ENCODE assay signal across 22 cellular contexts in the genomic region with DNA sequence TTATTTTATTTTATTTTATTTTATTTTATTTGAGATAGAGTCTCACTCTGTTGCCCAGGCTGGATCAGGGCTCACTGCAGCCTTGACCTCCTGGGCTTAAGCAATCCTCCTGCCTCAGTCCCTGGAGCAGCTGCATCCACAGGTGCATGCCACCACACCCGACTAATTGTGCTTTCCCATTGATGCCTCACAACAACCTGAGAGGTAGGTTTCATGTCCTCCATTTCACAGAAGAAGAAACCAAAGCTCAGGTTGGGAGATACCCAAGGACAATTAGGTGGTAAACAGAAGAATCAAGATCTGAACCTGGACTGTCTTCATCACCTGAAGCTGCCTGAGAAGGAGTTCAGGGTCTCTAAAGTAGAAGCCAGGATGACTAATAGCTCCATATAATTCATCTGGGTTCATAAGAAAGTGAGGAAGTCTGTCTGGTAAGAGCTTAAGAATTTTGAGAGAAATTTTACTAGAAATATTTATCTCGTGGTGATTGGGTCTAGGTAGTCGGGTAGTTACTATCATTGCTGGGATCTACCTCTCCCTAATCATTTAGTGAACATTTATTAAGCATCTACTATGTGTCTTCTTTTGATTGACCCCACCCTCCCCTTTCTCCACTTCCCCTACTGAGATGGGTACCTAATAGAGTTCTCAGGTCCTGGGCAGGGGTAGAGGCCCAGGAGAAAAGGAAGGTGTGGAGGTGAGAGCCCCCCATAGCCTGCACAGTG. TPM values are rescaled to one million over a fixed set of nuclear protein-coding genes. Genes with fewer than 3 reads are reported as not detected.
DNase-seq lines count a peak whose midpoint lies in the region; ATAC-seq, FAIRE-seq and TF ChIP-seq lines count a peak whose summit lies in the region.
"Had no signal": no experiment of that assay in that cellular context is flagged by ENCODE, and none has a peak within 500 bp of the region (broad histone marks: within the 10 kb centered on the region; RNA-seq: fewer than 3 reads in every experiment).

No MANE protein-coding gene starts in this region.

- H3K4me1 ChIP-seq in GM12878 (ENCODE audit: control insufficient read depth, insufficient read depth, low read length), result peaks cover 5% of the 10 kb centered on the region; the same call in 1 of the 2 replicates
- peaks cover 22% of the 10 kb centered on the region for H3K4me1 ChIP-seq in left ventricle myocardium inferior

- CTCF ChIA-PET in GM12878 (lab: Yijun Ruan, JAX), result interaction anchor here (1.0 to 7.9 kb wide), 9 partner anchors 9 to 167 kb away, joined by 3 to 459 read pairs (median 5); a partner anchor contains a TSS

- peaks cover 23 to 28% (median 24%) of the 10 kb centered on the region in 3 donors for H3K4me1 Mint-ChIP-seq in IgD-negative memory B cell

- SMC1A ChIA-PET in GM12878 (lab: Charles Lee; ENCODE audit: uncharacterized antibody, unreplicated experiment), result interaction anchor here (0.7 to 5.9 kb wide), 8 partner anchors 11 to 293 kb away, joined by 3 to 96 read pairs (median 5); no protein-coding TSS in a partner anchor

- H4K20me1 ChIP-seq in GM12878 (ENCODE audit: control insufficient read depth, insufficient read depth) (no peaks in the 10 kb centered on the region), neural cell (ENCODE audit: insufficient read depth) (no peaks in the 10 kb centered on the region)

- H3K27ac Mint-ChIP-seq in IgD-negative memory B cell, result peak overlapping the region in 2 of 3 donors; percentile 1 to 25
- H3K27ac Mint-ChIP-seq: CD4-positive, alpha-beta memory T cell had no signal

- in situ Hi-C loops in GM12878 (cut with MboI), result no loop called here

- RAD21 ChIA-PET in GM12878 (lab: Charles Lee; ENCODE audit: unreplicated experiment), result interaction anchor here (0.6 to 2.7 kb wide), 5 partner anchors 27 to 156 kb away, joined by 3 to 70 read pairs (median 8); no protein-coding TSS in a partner anchor

- TF ChIP-seq CTCF in GM12878 (IDR thresholded peaks at IDR 0.05 in 2 of 3, conservative IDR thresholded peaks at IDR 0.05 in 1 of 3; ENCODE audit: control insufficient read depth in 2 of 3, extremely low read depth in 1 of 3, insufficient read depth in 1 of 3, low read depth in 3 of 3, low read length in 3 of 3) (no peak), neural cell (IDR thresholded peaks at IDR 0.05; ENCODE audit: poor library complexity, severe bottlenecking) (no peak), left ventricle myocardium inferior (IDR thresholded peaks at IDR 0.05; ENCODE audit: borderline replicate concordance) (no peak)

- H3K4me3 ChIP-seq in GM12878 (no peak overlapping the region), neural cell (ENCODE audit: low read length) (no peak overlapping the region), left ventricle myocardium inferior (no peak overlapping the region)

- TF ChIP-seq EP300 in GM12878 (IDR thresholded peaks at IDR 0.05; ENCODE audit: borderline replicate concordance in 1 of 2, control insufficient read depth in 1 of 2, low read depth in 2 of 2, low read length in 2 of 2) (no peak), neural cell (conservative IDR thresholded peaks at IDR 0.05; ENCODE audit: poor library complexity, severe bottlenecking) (no peak)

- intact Hi-C loops in GM12878 (cut with micrococcal nuclease; ENCODE audit: unreplicated experiment), result no loop called here
- intact Hi-C loops in left ventricle myocardium inferior (cut with micrococcal nuclease), result no loop called here

- 0% methylated on average over 3 of the region's 3 CpGs for WGBS in GM12878 (ENCODE audit: insufficient coverage, insufficient replicate concordance, low lambda C conversion rate, missing lambda C conversion rate)

- H3K27me3 ChIP-seq in GM12878 (replicated peaks in 1 of 2; ENCODE audit: control insufficient read depth in 2 of 2, insufficient read depth in 2 of 2, low read length in 1 of 2) (peaks cover 16 to 43% of the 10 kb centered on the region in 2 experiments), neural cell (ENCODE audit: insufficient read depth, low read depth, low read length) (no peaks in the 10 kb centered on the region), left ventricle myocardium inferior (ENCODE audit: low read depth) (peaks cover 85% of the 10 kb centered on the region)

- H3K4me2 ChIP-seq in GM12878 (ENCODE audit: control insufficient read depth, insufficient read depth), result no peak overlapping the region
- no peak overlapping the region for H3K4me2 ChIP-seq in neural cell (ENCODE audit: low read length)

- H3F3A ChIP-seq in neural cell (ENCODE audit: insufficient read depth, low read length, poor library complexity, severe bottlenecking), result peaks cover 6% of the 10 kb centered on the region

- DNase-seq in GM12878 (ENCODE audit: low read depth, low spot score) (no peak), left ventricle myocardium inferior (no peak), NCI-H524 treated with DMSO at 0.1 percent for 48 hours (lab: John Stamatoyannopoulos, UW) (no peak), NK-92 (lab: John Stamatoyannopoulos, UW; ENCODE audit: unreplicated experiment) (no peak)
- DNase-seq: C1 segment of cervical spinal cord; Calu3; CD4-positive, alpha-beta memory T cell; COR-L47; DMS53; DMS79 treated with DMSO at 0.1 percent for 48 hours; GF-D8; GOT3; H7; HCEC 1CT had no signal

- no peak overlapping the region for H2AFZ ChIP-seq in GM12878 (ENCODE audit: control insufficient read depth, low read depth, low read length)
- no peak overlapping the region for H2AFZ ChIP-seq in neural cell (ENCODE audit: low read depth, low read length)

- no peak for TF ChIP-seq RAD21 in GM12878 (IDR thresholded peaks at IDR 0.05; ENCODE audit: insufficient read depth, low read depth, low read length)
- no peak for TF ChIP-seq RAD21 in neural cell (conservative IDR thresholded peaks at IDR 0.05)

- H3K36me3 ChIP-seq in GM12878 (ENCODE audit: control insufficient read depth in 2 of 2, insufficient read depth in 2 of 2, low read length in 1 of 2) (no peaks in the 10 kb centered on the region), neural cell (ENCODE audit: insufficient read depth, low read length) (no peaks in the 10 kb centered on the region), left ventricle myocardium inferior (no peaks in the 10 kb centered on the region)

- FAIRE-seq in GM12878 (lab: Jason Lieb, UNC), result no peak
- FAIRE-seq: GM18507 had no signal

- H3K36me3 Mint-ChIP-seq in IgD-negative memory B cell, result no peaks in the 10 kb centered on the region
- H3K36me3 Mint-ChIP-seq: CD4-positive, alpha-beta memory T cell had no signal

- no peaks in the 10 kb centered on the region for H3K79me2 ChIP-seq in GM12878 (ENCODE audit: control insufficient read depth, insufficient read depth, low read length)
- H3K79me2 ChIP-seq in neural cell (replicated peaks; ENCODE audit: insufficient read depth, low read length), result no peaks in the 10 kb centered on the region

- no peak for ATAC-seq in GM12878

- no peaks in the 10 kb centered on the region for H3K9me2 ChIP-seq in neural cell (ENCODE audit: insufficient read depth, low read length)

- TF ChIP-seq POLR2A in GM12878 (IDR thresholded peaks at IDR 0.05; ENCODE audit: low read depth, low read length), result no peak

- BruUV-seq in GM12878 (replicated peaks; lab: Mats Ljungman, UMichigan), result no TSS peak

- POLR2A ChIA-PET in GM12878 (lab: Charles Lee), result interaction anchor here (0.5 to 1.3 kb wide), 2 partner anchors 44 to 120 kb away, joined by 3 to 4 read pairs; no protein-coding TSS in a partner anchor

- H3K27ac ChIP-seq in GM12878 (ENCODE audit: control insufficient read depth, insufficient read depth), result no peak overlapping the region
- H3K27ac ChIP-seq in neural cell (ENCODE audit: low read length), result peak overlapping the region; percentile 63
- no peak overlapping the region for H3K27ac ChIP-seq in left ventricle myocardium inferior (replicated peaks)

- H3K9ac ChIP-seq in GM12878 (ENCODE audit: control insufficient read depth, insufficient read depth, low read length) (no peak overlapping the region), neural cell (ENCODE audit: low read length) (no peak overlapping the region)

- no peaks in the 10 kb centered on the region for H3K9me3 Mint-ChIP-seq in IgD-negative memory B cell
- H3K9me3 Mint-ChIP-seq: CD4-positive, alpha-beta memory T cell had no signal

- H3K4me3 Mint-ChIP-seq in IgD-negative memory B cell, result no peak overlapping the region
- H3K4me3 Mint-ChIP-seq: CD4-positive, alpha-beta memory T cell had no signal

- H3K9me3 ChIP-seq in GM12878 (replicated peaks; ENCODE audit: control insufficient read depth, insufficient read depth, low read length) (no peaks in the 10 kb centered on the region), neural cell (ENCODE audit: low read length) (no peaks in the 10 kb centered on the region), left ventricle myocardium inferior (replicated peaks) (no peaks in the 10 kb centered on the region)

- H3K27me3 Mint-ChIP-seq in IgD-negative memory B cell, result peaks cover 69% of the 10 kb centered on the region

RNA-seq across cellular contexts. Expression of a gene that starts 23.2 kb away (rescaled TPM):
- polyA plus RNA-seq in IgD-negative memory B cell (707 TPM), GM12878 (2011; rRNA removed) (202 and 379 TPM in 2 replicates), GM12878 (2014; fragmentation: Illumina TruSeq; extraction: Trizol) (642 and 648 TPM in 2 replicates), GM12878 (2014; fragmentation: Nextera tagmentation; extraction: Ambion mirVana) (1,000 to 10,000 TPM in 1 of 2 experiments, 100 to 1,000 TPM in 1; 972 to 1,090 TPM), GM12878 (2014; rRNA removed) (470 and 606 TPM in 2 replicates), GM12878 (2016; fragmentation: Nextera tagmentation; extraction: Ambion mirVana) (100 to 1,000 TPM; 581 to 601 TPM), neural cell (227 and 331 TPM in 2 replicates)
- total RNA-seq in GM12878 (2013; cell fraction: nucleolus; rRNA removed), result 78.9 and 95.7 TPM in 2 replicates
- total RNA-seq in GM12878 (2014; rRNA removed) (401 and 458 TPM in 2 replicates), GM12878 (2014; rRNA removed; fragmentation: Illumina TruSeq; extraction: Trizol) (403 and 422 TPM in 2 replicates), GM12878 (2021) (380 and 418 TPM in 2 replicates), left ventricle myocardium inferior (534 TPM)
- 407 TPM for polyA plus RNA-seq in GM12878 (2011; ENCODE audit: low read depth)
- polyA plus RNA-seq in GM12878 (2011; cell fraction: cytosol; rRNA removed), result 736 and 802 TPM in 2 replicates
- polyA plus RNA-seq in GM12878 (2011; cell fraction: nucleus; rRNA removed), result 242 and 380 TPM in 2 replicates
- polyA plus RNA-seq in GM12878 (2012), result 675 and 683 TPM in 2 replicates
- polyA minus RNA-seq in GM12878 (2011; rRNA and poly(A)+ RNA removed), result 847 and 1,381 TPM in 2 replicates
- 248 and 263 TPM in 2 replicates for polyA minus RNA-seq in GM12878 (2011; cell fraction: cytosol; rRNA and poly(A)+ RNA removed)
- polyA minus RNA-seq in GM12878 (2011; cell fraction: nucleus; rRNA and poly(A)+ RNA removed), result 163 and 192 TPM in 2 replicates
- 77.7 and 89.9 TPM in 2 replicates for polyA minus RNA-seq in neural cell

RNA-seq across cellular contexts. Expression of a gene that starts 28.1 kb away (rescaled TPM):
- polyA plus RNA-seq in IgD-negative memory B cell, result 52.0 TPM
- 126 and 133 TPM in 2 replicates for total RNA-seq in GM12878 (2013; cell fraction: nucleolus; rRNA removed)
- total RNA-seq in GM12878 (2014; rRNA removed), result 13.7 and 15.7 TPM in 2 replicates
- total RNA-seq in GM12878 (2014; rRNA removed; fragmentation: Illumina TruSeq; extraction: Trizol), result 13.4 and 13.7 TPM in 2 replicates
- total RNA-seq in GM12878 (2021), result 18.1 and 18.6 TPM in 2 replicates
- polyA plus RNA-seq in GM12878 (2011; ENCODE audit: low read depth), result 52.7 TPM
- 44.6 and 55.9 TPM in 2 replicates for polyA plus RNA-seq in GM12878 (2011; rRNA removed)
- polyA plus RNA-seq in GM12878 (2011; cell fraction: cytosol; rRNA removed), result 43.8 and 59.2 TPM in 2 replicates
- polyA plus RNA-seq in GM12878 (2011; cell fraction: nucleus; rRNA removed), result 117 and 243 TPM in 2 replicates
- 44.7 and 46.0 TPM in 2 replicates for polyA plus RNA-seq in GM12878 (2012)
- polyA plus RNA-seq in GM12878 (2014; fragmentation: Illumina TruSeq; extraction: Trizol), result 24.5 and 27.2 TPM in 2 replicates
- 1 to 10 TPM; 2.8 to 4.4 TPM for polyA plus RNA-seq in GM12878 (2014; fragmentation: Nextera tagmentation; extraction: Ambion mirVana)
- polyA plus RNA-seq in GM12878 (2014; rRNA removed), result 14.1 and 19.0 TPM in 2 replicates
- polyA plus RNA-seq in GM12878 (2016; fragmentation: Nextera tagmentation; extraction: Ambion mirVana), result 10 to 100 TPM; 12.5 to 12.7 TPM
- polyA minus RNA-seq in GM12878 (2011; rRNA and poly(A)+ RNA removed), result 40.1 and 42.6 TPM in 2 replicates
- polyA minus RNA-seq in GM12878 (2011; cell fraction: cytosol; rRNA and poly(A)+ RNA removed), result 9.6 and 10.2 TPM in 2 replicates
- 36.1 and 39.6 TPM in 2 replicates for polyA minus RNA-seq in GM12878 (2011; cell fraction: nucleus; rRNA and poly(A)+ RNA removed)
- 169 and 187 TPM in 2 replicates for polyA plus RNA-seq in neural cell
- polyA minus RNA-seq in neural cell, result 134 and 165 TPM in 2 replicates
- 201 TPM for total RNA-seq in left ventricle myocardium inferior

RNA-seq across cellular contexts. Expression of a gene that starts 52.7 kb away (rescaled TPM):
- polyA plus RNA-seq in IgD-negative memory B cell (not detected), GM12878 (2011; rRNA removed) (0.19 and 0.26 TPM in 2 replicates), GM12878 (2014; fragmentation: Illumina TruSeq; extraction: Trizol) (not detected in 2 replicates), GM12878 (2014; fragmentation: Nextera tagmentation; extraction: Ambion mirVana) (not detected), GM12878 (2014; rRNA removed) (not detected in 2 replicates), GM12878 (2016; fragmentation: Nextera tagmentation; extraction: Ambion mirVana) (not detected), neural cell (not detected in 2 replicates)
- 2.6 TPM in 1 of 2 replicates, not detected in the other for total RNA-seq in GM12878 (2013; cell fraction: nucleolus; rRNA removed)
- total RNA-seq in GM12878 (2014; rRNA removed) (not detected in 2 replicates), GM12878 (2014; rRNA removed; fragmentation: Illumina TruSeq; extraction: Trizol) (not detected in 2 replicates), GM12878 (2021) (not detected in 2 replicates), left ventricle myocardium inferior (2.1 TPM)
- polyA plus RNA-seq in GM12878 (2011; ENCODE audit: low read depth), result not detected
- 0.13 and 0.32 TPM in 2 replicates for polyA plus RNA-seq in GM12878 (2011; cell fraction: cytosol; rRNA removed)
- polyA plus RNA-seq in GM12878 (2011; cell fraction: nucleus; rRNA removed), result 0.73 and 1.7 TPM in 2 replicates
- not detected in 2 replicates for polyA plus RNA-seq in GM12878 (2012)
- polyA minus RNA-seq in GM12878 (2011; rRNA and poly(A)+ RNA removed), result 2.2 and 4.3 TPM in 2 replicates
- 3.3 TPM in 1 of 2 replicates, not detected in the other for polyA minus RNA-seq in GM12878 (2011; cell fraction: cytosol; rRNA and poly(A)+ RNA removed)
- 2.1 and 3.4 TPM in 2 replicates for polyA minus RNA-seq in GM12878 (2011; cell fraction: nucleus; rRNA and poly(A)+ RNA removed)
- polyA minus RNA-seq in neural cell, result not detected in 2 replicates
- total RNA-seq: A172; A673; Calu3; CD4-positive, alpha-beta memory T cell; Daoy; G401; H7 had no signal
- polyA plus RNA-seq: BJ; CD4-positive, alpha-beta memory T cell had no signal
